In genomic region chr4:140004580-140005314, GRCh38 we compare ENCODE assay signal across 9 cellular contexts.
DNase-seq lines count a peak whose midpoint lies in the region; ATAC-seq and TF ChIP-seq lines count a peak whose summit lies in the region.
"Had no signal": no experiment of that assay in that cellular context is flagged by ENCODE, and none has a peak within 500 bp of the region (broad histone marks: within the 10 kb centered on the region; RNA-seq: fewer than 3 reads in every experiment).

No MANE protein-coding gene starts in this region.

- DNase-seq in NCI-H1105 (lab: John Stamatoyannopoulos, UW): peak; percentile 49
- peak; percentile 75 for DNase-seq in iPS-NIHi7 (ENCODE audit: extremely low spot score)
- no peak for DNase-seq in activated CD8-positive, alpha-beta memory T cell treated with anti-CD3 and anti-CD28 coated beads, Interleukin-2, amount 50 U/mL, for 4 hours
- no peak for DNase-seq in activated CD4-positive, alpha-beta T cell treated with anti-CD3 and anti-CD28 coated beads, Interleukin-2, amount 10 ng/mL, durations not matched to agents 24 days and 14 days

- H3K27me3 Mint-ChIP-seq in brain: no peaks in the 10 kb centered on the region
- peaks cover 46% of the 10 kb centered on the region for H3K27me3 Mint-ChIP-seq in activated CD4-positive, alpha-beta T cell treated with anti-CD3 and anti-CD28 coated beads, Interleukin-2, amount 10 ng/mL, durations not matched to agents 24 days and 14 days

- H3K36me3 ChIP-seq in stomach smooth muscle (ENCODE audit: control insufficient read depth in 2 of 2, insufficient read depth in 2 of 2, low read length in 2 of 2): no peaks in the 10 kb centered on the region

- H3K4me3 Mint-ChIP-seq in brain: peak overlapping the region; percentile 80 to 86 (median 84)
- no peak overlapping the region for H3K4me3 Mint-ChIP-seq in activated CD4-positive, alpha-beta T cell treated with anti-CD3 and anti-CD28 coated beads, Interleukin-2, amount 10 ng/mL, durations not matched to agents 24 days and 14 days

- no peaks in the 10 kb centered on the region for H3K27me3 ChIP-seq in stomach smooth muscle (ENCODE audit: control insufficient read depth in 1 of 2, insufficient read depth in 2 of 2, low read length in 2 of 2)

- H3K4me1 ChIP-seq in stomach smooth muscle (ENCODE audit: control insufficient read depth, insufficient read depth, low read length): no peaks in the 10 kb centered on the region

- H3K36me3 Mint-ChIP-seq in brain: no peaks in the 10 kb centered on the region
- H3K36me3 Mint-ChIP-seq in activated CD4-positive, alpha-beta T cell treated with anti-CD3 and anti-CD28 coated beads, Interleukin-2, amount 10 ng/mL, durations not matched to agents 24 days and 14 days (ENCODE audit: low read depth): no peaks in the 10 kb centered on the region

- H3K9ac ChIP-seq in stomach smooth muscle (ENCODE audit: low read length in 2 of 2): peak overlapping the region; percentile 16 to 43

- H3K4me3 ChIP-seq in stomach smooth muscle (ENCODE audit: low read length in 2 of 2): peak overlapping the region; percentile 33 to 65
- H3K4me3 ChIP-seq: K562 had no signal

- ATAC-seq in GM21360 (IDR thresholded peaks at IDR 0.05; ENCODE audit: unreplicated experiment): no peak
- no peak for ATAC-seq in GM18498 (IDR thresholded peaks at IDR 0.05; ENCODE audit: unreplicated experiment)
- ATAC-seq: K562 had no signal

- H3K27ac Mint-ChIP-seq in brain: peak overlapping the region; percentile 94 to 99 (median 96)
- no peak overlapping the region for H3K27ac Mint-ChIP-seq in activated CD4-positive, alpha-beta T cell treated with anti-CD3 and anti-CD28 coated beads, Interleukin-2, amount 10 ng/mL, durations not matched to agents 24 days and 14 days

- intact Hi-C loops in activated CD4-positive, alpha-beta T cell treated with anti-CD3 and anti-CD28 coated beads, Interleukin-2, amount 10 ng/mL, durations not matched to agents 24 days and 14 days (cut with micrococcal nuclease): no loop called here

- peaks cover 73% of the 10 kb centered on the region for H3K4me1 Mint-ChIP-seq in brain
- no peaks in the 10 kb centered on the region for H3K4me1 Mint-ChIP-seq in activated CD4-positive, alpha-beta T cell treated with anti-CD3 and anti-CD28 coated beads, Interleukin-2, amount 10 ng/mL, durations not matched to agents 24 days and 14 days

- TF ChIP-seq CTCF in brain (conservative IDR thresholded peaks at IDR 0.05): no peak

- H3K27ac ChIP-seq in stomach smooth muscle (ENCODE audit: low read length): no peak overlapping the region

- no peaks in the 10 kb centered on the region for H3K9me3 ChIP-seq in stomach smooth muscle (ENCODE audit: control insufficient read depth in 2 of 2, low read length in 2 of 2)

- no peaks in the 10 kb centered on the region for H3K9me3 Mint-ChIP-seq in brain
- H3K9me3 Mint-ChIP-seq in activated CD4-positive, alpha-beta T cell treated with anti-CD3 and anti-CD28 coated beads, Interleukin-2, amount 10 ng/mL, durations not matched to agents 24 days and 14 days: peaks cover 5% of the 10 kb centered on the region

Comparison
In these comparisons a context has a peak if more than half of its experiments do, and no peak if none do; other contexts are left out.
1. DNase-seq: peak in NCI-H1105 (single experiment) and iPS-NIHi7 (single experiment); none in activated CD8-positive, alpha-beta memory T cell treated with anti-CD3 and anti-CD28 coated beads, Interleukin-2, amount 50 U/mL, for 4 hours (single experiment) and activated CD4-positive, alpha-beta T cell treated with anti-CD3 and anti-CD28 coated beads, Interleukin-2, amount 10 ng/mL, durations not matched to agents 24 days and 14 days (single experiment).